ENCODE assay signal across 23 cellular contexts in the genomic region with DNA sequence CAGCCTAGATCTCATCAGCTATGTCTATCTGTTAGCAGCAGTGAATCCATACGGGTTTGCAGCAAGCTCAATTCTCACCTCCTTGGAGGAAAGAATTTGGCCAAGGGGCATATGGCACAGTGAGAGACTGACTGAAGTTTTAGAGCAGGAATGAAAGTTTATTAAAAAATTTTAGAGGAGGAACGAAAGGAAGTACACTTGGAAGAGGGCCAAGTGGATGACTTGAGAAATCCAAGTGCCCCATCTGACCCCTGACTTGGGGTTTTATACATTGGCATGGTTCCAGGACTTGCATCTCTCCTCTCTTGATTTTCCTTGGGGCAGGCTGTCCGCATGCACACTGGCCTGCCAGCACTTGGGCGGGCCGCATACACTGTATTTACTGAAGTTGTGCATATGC. TPM values are rescaled to one million over a fixed set of nuclear protein-coding genes. Genes with fewer than 3 reads are reported as not detected.
DNase-seq lines count a peak whose midpoint lies in the region; ATAC-seq and TF ChIP-seq lines count a peak whose summit lies in the region.
"Had no signal": no experiment of that assay in that cellular context is flagged by ENCODE, and none has a peak within 500 bp of the region (broad histone marks: within the 10 kb centered on the region; RNA-seq: fewer than 3 reads in every experiment).

No MANE protein-coding gene starts in this region.

- DNase-seq in DMS79 treated with DMSO at 0.1 percent for 48 hours (lab: John Stamatoyannopoulos, UW) (peak; percentile 12), DMS79 (lab: John Stamatoyannopoulos, UW) (no peak), M059J (ENCODE audit: low read depth) (peak; percentile 69), choroid plexus epithelial cell (ENCODE audit: low read depth) (peak; percentile 23), gastrocnemius medialis (no peak), BE2C (no peak)
- DNase-seq in activated T-cell treated with anti-CD3 and anti-CD28 coated beads, Interleukin-2, amount 50 U/mL, for 4 hours: no peak
- no peak for DNase-seq in NK-92 treated with Interleukin-12 subunit alpha and Interleukin-12 subunit beta, amount 100 ng/mL, for 24 hours (lab: John Stamatoyannopoulos, UW)
- DNase-seq: activated CD4-positive, alpha-beta T cell treated with anti-CD3 and anti-CD28 coated beads, Interleukin-2, amount 10 ng/mL, durations not matched to agents 24 days and 14 days; activated CD8-positive, alpha-beta memory T cell treated with anti-CD3 and anti-CD28 coated beads, Interleukin-2, amount 10 ng/mL, durations not matched to agents 7 days and 5 days; immature natural killer cell; left ventricle myocardium superior; NCI-H1694; NCI-H2227 treated with DMSO at 0.1 percent for 48 hours; small intestine; stimulated activated CD4-positive, alpha-beta T cell treated with anti-CD3 and anti-CD28 coated beads, Interleukin-2, amount 100 ng/mL, for 48 hours; stimulated activated naive CD8-positive, alpha-beta T cell treated with anti-CD3 and anti-CD28 coated beads, Interleukin-15, Interleukin-2, amounts not matched to agents 100 U/mL and 50 U/mL, for 24 hours; tibial artery had no signal

- in situ Hi-C loops in gastrocnemius medialis (cut with MboI; ENCODE audit: low sequenced_read_pairs in 4 of 4): no loop called here

- H3K9me3 ChIP-seq in gastrocnemius medialis (no peaks in the 10 kb centered on the region), BE2C (no peaks in the 10 kb centered on the region)
- H3K9me3 ChIP-seq: body of pancreas, tibial artery had no signal

- no peak for ATAC-seq in gastrocnemius medialis
- ATAC-seq in activated T-cell treated with anti-CD3 and anti-CD28 coated beads, Interleukin-2, amount 50 U/mL, for 4 hours: no peak
- ATAC-seq: activated CD8-positive, alpha-beta memory T cell treated with anti-CD3 and anti-CD28 coated beads, Interleukin-2, amount 10 ng/mL, durations not matched to agents 7 days and 5 days; body of pancreas; left ventricle myocardium superior; stimulated activated naive CD8-positive, alpha-beta T cell treated with anti-CD3 and anti-CD28 coated beads, Interleukin-15, Interleukin-2, amounts not matched to agents 100 U/mL and 50 U/mL, for 24 hours had no signal

- no peaks in the 10 kb centered on the region for H3K36me3 Mint-ChIP-seq in activated T-cell treated with anti-CD3 and anti-CD28 coated beads, Interleukin-2, amount 50 U/mL, for 4 hours (ENCODE audit: insufficient read depth)
- H3K36me3 Mint-ChIP-seq: activated CD8-positive, alpha-beta memory T cell treated with anti-CD3 and anti-CD28 coated beads, Interleukin-2, amount 10 ng/mL, durations not matched to agents 7 days and 5 days; immature natural killer cell had no signal

- intact Hi-C loops in gastrocnemius medialis (cut with DNase I; ENCODE audit: low total_unique reads): no loop called here

- no peak overlapping the region for H3K4me3 Mint-ChIP-seq in activated T-cell treated with anti-CD3 and anti-CD28 coated beads, Interleukin-2, amount 50 U/mL, for 4 hours
- H3K4me3 Mint-ChIP-seq: activated CD4-positive, alpha-beta T cell treated with anti-CD3 and anti-CD28 coated beads, Interleukin-2, amount 10 ng/mL, durations not matched to agents 24 days and 14 days; activated CD8-positive, alpha-beta memory T cell treated with anti-CD3 and anti-CD28 coated beads, Interleukin-2, amount 10 ng/mL, durations not matched to agents 7 days and 5 days; B cell; immature natural killer cell had no signal

- H3K27me3 Mint-ChIP-seq in activated T-cell treated with anti-CD3 and anti-CD28 coated beads, Interleukin-2, amount 50 U/mL, for 4 hours (ENCODE audit: low read depth): peaks cover 26% of the 10 kb centered on the region

- H3K4me1 Mint-ChIP-seq in activated T-cell treated with anti-CD3 and anti-CD28 coated beads, Interleukin-2, amount 50 U/mL, for 4 hours (ENCODE audit: low read depth): no peaks in the 10 kb centered on the region
- H3K4me1 Mint-ChIP-seq: activated CD4-positive, alpha-beta T cell treated with anti-CD3 and anti-CD28 coated beads, Interleukin-2, amount 10 ng/mL, durations not matched to agents 24 days and 14 days; activated CD8-positive, alpha-beta memory T cell treated with anti-CD3 and anti-CD28 coated beads, Interleukin-2, amount 10 ng/mL, durations not matched to agents 7 days and 5 days; B cell; immature natural killer cell had no signal

- no peaks in the 10 kb centered on the region for H3K27me3 ChIP-seq in gastrocnemius medialis
- no peaks in the 10 kb centered on the region for H3K27me3 ChIP-seq in BE2C
- H3K27me3 ChIP-seq: body of pancreas, tibial artery had no signal

- H3K27ac ChIP-seq in gastrocnemius medialis: peak overlapping the region; percentile 18 to 85 (median 78)
- H3K27ac ChIP-seq: 22Rv1, body of pancreas, coronary artery, tibial artery had no signal

- H3K36me3 ChIP-seq in gastrocnemius medialis (no peaks in the 10 kb centered on the region), BE2C (no peaks in the 10 kb centered on the region)
- H3K36me3 ChIP-seq: tibial artery had no signal

- no peak for TF ChIP-seq POLR2A in gastrocnemius medialis (IDR thresholded peaks at IDR 0.05)

- peaks cover 21 to 37% of the 10 kb centered on the region in 2 donors for H3K4me1 ChIP-seq in gastrocnemius medialis
- no peaks in the 10 kb centered on the region for H3K4me1 ChIP-seq in BE2C
- H3K4me1 ChIP-seq: body of pancreas had no signal

- H3K4me3 ChIP-seq in choroid plexus epithelial cell (ENCODE audit: low read depth, low read length) (no peak overlapping the region), gastrocnemius medialis (no peak overlapping the region), BE2C (ENCODE audit: low read depth, low read length) (no peak overlapping the region)
- H3K4me3 ChIP-seq: body of pancreas, coronary artery, tibial artery had no signal

- no peak for TF ChIP-seq CTCF in choroid plexus epithelial cell (conservative IDR thresholded peaks at IDR 0.05; ENCODE audit: low read depth, low read length)
- no peak for TF ChIP-seq CTCF in gastrocnemius medialis (IDR thresholded peaks at IDR 0.05 in 4 of 5, conservative IDR thresholded peaks at IDR 0.05 in 1 of 5)
- no peak for TF ChIP-seq CTCF in BE2C (IDR thresholded peaks at IDR 0.05; ENCODE audit: low read depth, low read length)

- no peaks in the 10 kb centered on the region for H3K9me3 Mint-ChIP-seq in activated T-cell treated with anti-CD3 and anti-CD28 coated beads, Interleukin-2, amount 50 U/mL, for 4 hours
- H3K9me3 Mint-ChIP-seq: activated CD4-positive, alpha-beta T cell treated with anti-CD3 and anti-CD28 coated beads, Interleukin-2, amount 10 ng/mL, durations not matched to agents 24 days and 14 days; activated T-helper 2 cell treated with anti-CD3 and anti-CD28 coated beads, Interferon-gamma antibody, Interleukin-2, Interleukin-4, amounts not matched to agents 10 μg/mL and 5 μg/mL and 100 μg/mL, durations not matched to agents 14 hours and 24 hours and 36 hours; immature natural killer cell had no signal

RNA-seq across cellular contexts. Expression of gene OSBPL9, which starts 9.2 kb away (rescaled TPM):
- total RNA-seq in M059J (2014; rRNA removed; shearing (Covaris generic)): 98.9 and 109 TPM in 2 replicates
- total RNA-seq in gastrocnemius medialis: 100 to 1,000 TPM in 3 of 4 donors, 10 to 100 TPM in 1; 65.8 to 206 (median 136) TPM
- total RNA-seq in activated T-cell treated with anti-CD3 and anti-CD28 coated beads, Interleukin-2, amount 50 U/mL, for 4 hours: 10 to 100 TPM; 29.6 to 31.9 (median 31.5) TPM
- 20.4 TPM for polyA plus RNA-seq in BE2C (2012; ENCODE audit: insufficient read depth, insufficient read length, low read depth)

Comparison
In these comparisons a context has a peak if more than half of its experiments do, and no peak if none do; other contexts are left out.
1. DNase-seq: peak in DMS79 treated with DMSO at 0.1 percent for 48 hours (single experiment), M059J (single experiment) and choroid plexus epithelial cell (single experiment); none in DMS79 (single experiment), gastrocnemius medialis (0 of 2), activated T-cell treated with anti-CD3 and anti-CD28 coated beads, Interleukin-2, amount 50 U/mL, for 4 hours (single experiment), NK-92 treated with Interleukin-12 subunit alpha and Interleukin-12 subunit beta, amount 100 ng/mL, for 24 hours (single experiment) and BE2C (single experiment).